Comparison of ENCODE assay signal across 1 cellular context in the genomic region with DNA sequence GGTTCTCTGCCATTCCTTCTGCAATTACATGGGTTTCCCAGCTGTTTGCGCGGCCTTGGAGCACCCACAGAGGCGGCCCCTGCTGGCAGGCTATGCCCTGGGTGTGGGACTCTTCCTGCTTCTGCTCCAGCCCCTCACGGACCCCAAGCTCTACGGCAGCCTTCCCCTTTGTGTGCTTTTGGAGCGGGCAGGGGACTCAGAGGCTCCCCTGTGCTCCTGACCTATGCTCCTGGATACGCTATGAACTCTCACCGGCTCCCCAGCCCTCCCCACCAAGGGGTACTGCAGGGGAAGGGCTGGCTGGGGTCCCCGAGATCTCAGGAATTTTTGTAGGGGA.
TF ChIP-seq lines count a peak whose summit lies in the region.

No MANE protein-coding gene starts in this region.

TF ChIP-seq in K562, 482 proteins besides CTCF, POLR2A, EP300 and RAD21:
- no peak for TF ChIP-seq ZEB2 (IDR thresholded peaks at IDR 0.05)
- TF ChIP-seq NFRKB (IDR thresholded peaks at IDR 0.05; ENCODE audit: low read depth), result no peak
- TF ChIP-seq, protein P1, sequence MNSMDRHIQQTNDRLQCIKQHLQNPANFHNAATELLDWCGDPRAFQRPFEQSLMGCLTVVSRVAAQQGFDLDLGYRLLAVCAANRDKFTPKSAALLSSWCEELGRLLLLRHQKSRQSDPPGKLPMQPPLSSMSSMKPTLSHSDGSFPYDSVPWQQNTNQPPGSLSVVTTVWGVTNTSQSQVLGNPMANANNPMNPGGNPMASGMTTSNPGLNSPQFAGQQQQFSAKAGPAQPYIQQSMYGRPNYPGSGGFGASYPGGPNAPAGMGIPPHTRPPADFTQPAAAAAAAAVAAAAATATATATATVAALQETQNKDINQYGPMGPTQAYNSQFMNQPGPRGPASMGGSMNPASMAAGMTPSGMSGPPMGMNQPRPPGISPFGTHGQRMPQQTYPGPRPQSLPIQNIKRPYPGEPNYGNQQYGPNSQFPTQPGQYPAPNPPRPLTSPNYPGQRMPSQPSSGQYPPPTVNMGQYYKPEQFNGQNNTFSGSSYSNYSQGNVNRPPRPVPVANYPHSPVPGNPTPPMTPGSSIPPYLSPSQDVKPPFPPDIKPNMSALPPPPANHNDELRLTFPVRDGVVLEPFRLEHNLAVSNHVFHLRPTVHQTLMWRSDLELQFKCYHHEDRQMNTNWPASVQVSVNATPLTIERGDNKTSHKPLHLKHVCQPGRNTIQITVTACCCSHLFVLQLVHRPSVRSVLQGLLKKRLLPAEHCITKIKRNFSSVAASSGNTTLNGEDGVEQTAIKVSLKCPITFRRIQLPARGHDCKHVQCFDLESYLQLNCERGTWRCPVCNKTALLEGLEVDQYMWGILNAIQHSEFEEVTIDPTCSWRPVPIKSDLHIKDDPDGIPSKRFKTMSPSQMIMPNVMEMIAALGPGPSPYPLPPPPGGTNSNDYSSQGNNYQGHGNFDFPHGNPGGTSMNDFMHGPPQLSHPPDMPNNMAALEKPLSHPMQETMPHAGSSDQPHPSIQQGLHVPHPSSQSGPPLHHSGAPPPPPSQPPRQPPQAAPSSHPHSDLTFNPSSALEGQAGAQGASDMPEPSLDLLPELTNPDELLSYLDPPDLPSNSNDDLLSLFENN (IDR thresholded peaks at IDR 0.05; ENCODE audit: low read depth in 2 of 2, low read length in 2 of 2), result no peak
- TF ChIP-seq, protein P2, sequence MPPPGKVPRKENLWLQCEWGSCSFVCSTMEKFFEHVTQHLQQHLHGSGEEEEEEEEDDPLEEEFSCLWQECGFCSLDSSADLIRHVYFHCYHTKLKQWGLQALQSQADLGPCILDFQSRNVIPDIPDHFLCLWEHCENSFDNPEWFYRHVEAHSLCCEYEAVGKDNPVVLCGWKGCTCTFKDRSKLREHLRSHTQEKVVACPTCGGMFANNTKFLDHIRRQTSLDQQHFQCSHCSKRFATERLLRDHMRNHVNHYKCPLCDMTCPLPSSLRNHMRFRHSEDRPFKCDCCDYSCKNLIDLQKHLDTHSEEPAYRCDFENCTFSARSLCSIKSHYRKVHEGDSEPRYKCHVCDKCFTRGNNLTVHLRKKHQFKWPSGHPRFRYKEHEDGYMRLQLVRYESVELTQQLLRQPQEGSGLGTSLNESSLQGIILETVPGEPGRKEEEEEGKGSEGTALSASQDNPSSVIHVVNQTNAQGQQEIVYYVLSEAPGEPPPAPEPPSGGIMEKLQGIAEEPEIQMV (tag; conservative IDR thresholded peaks at IDR 0.05; ENCODE audit: low read depth), result no peak
- peak; percentile 68 for TF ChIP-seq POLR2G (IDR thresholded peaks at IDR 0.05; ENCODE audit: low read depth, low read length)
- no peak for TF ChIP-seq SAP30 (IDR thresholded peaks at IDR 0.05; ENCODE audit: borderline replicate concordance, insufficient read depth, low read depth, low read length, poor library complexity, severe bottlenecking)
- TF ChIP-seq ZBTB7A (IDR thresholded peaks at IDR 0.05; ENCODE audit: borderline replicate concordance, control insufficient read depth, low read depth, low read length), result no peak
TF ChIP-seq in K562: peak in this region for 1.
